30 cellular contexts compared by ENCODE assay signal in genomic region chr3:62261121-62261520, GRCh38.
DNase-seq lines count a peak whose midpoint lies in the region; ATAC-seq, FAIRE-seq and TF ChIP-seq lines count a peak whose summit lies in the region.
"Had no signal": no experiment of that assay in that cellular context is flagged by ENCODE, and none has a peak within 500 bp of the region (broad histone marks: within the 10 kb centered on the region; RNA-seq: fewer than 3 reads in every experiment).

No MANE protein-coding gene starts in this region.

- no peak for FAIRE-seq in GM12892 (lab: Jason Lieb, UNC)
- FAIRE-seq: D721Med, kidney had no signal

- POLR2A ChIA-PET in RWPE1 (lab: Yijun Ruan, JAX; ENCODE audit: low non-redundant PET) = no interaction called here

- CTCF ChIA-PET in RWPE1 (lab: Yijun Ruan, JAX) = no interaction called here

- TF ChIP-seq CTCF in RWPE1 (conservative IDR thresholded peaks at IDR 0.05; ENCODE audit: low read depth) (no peak), right atrium auricular region (IDR thresholded peaks at IDR 0.05) (no peak)

- no peaks in the 10 kb centered on the region for H3K27me3 ChIP-seq in right atrium auricular region
- H3K27me3 ChIP-seq: body of pancreas, neural progenitor cell, sigmoid colon, SJSA1, tibial artery had no signal

- H3K27ac ChIP-seq in RWPE1 (no peak overlapping the region), right atrium auricular region (peak overlapping the region; percentile 44 to 73)
- H3K27ac ChIP-seq: body of pancreas, HL-60, neural progenitor cell, PC-9, sigmoid colon, SJSA1, tibial artery had no signal

- H3K36me3 ChIP-seq in right atrium auricular region = peaks cover 17% of the 10 kb centered on the region
- H3K36me3 ChIP-seq: neural progenitor cell, SJSA1 had no signal

- peaks cover 0 to 6% of the 10 kb centered on the region in 2 donors for H3K4me1 ChIP-seq in right atrium auricular region
- H3K4me1 ChIP-seq: body of pancreas, sigmoid colon, SJSA1, tibial artery had no signal

- H3K9me3 ChIP-seq in right atrium auricular region = no peaks in the 10 kb centered on the region
- H3K9me3 ChIP-seq: body of pancreas, sigmoid colon, SJSA1, tibial artery had no signal

- ATAC-seq in GM19463 (IDR thresholded peaks at IDR 0.05; ENCODE audit: unreplicated experiment) = peak; percentile 54
- ATAC-seq in GM18520 (IDR thresholded peaks at IDR 0.05; ENCODE audit: unreplicated experiment) = no peak
- no peak for ATAC-seq in GM18870 (IDR thresholded peaks at IDR 0.05; ENCODE audit: unreplicated experiment)
- ATAC-seq: body of pancreas; stimulated activated naive CD8-positive, alpha-beta T cell treated with anti-CD3 and anti-CD28 coated beads, Interleukin-15, amount 100 ng/mL, for 72 hours had no signal

- TF ChIP-seq POLR2A in GM12892 (IDR thresholded peaks at IDR 0.05; ENCODE audit: low read depth, low read length) = no peak

- no peak overlapping the region for H3K4me3 ChIP-seq in right atrium auricular region
- H3K4me3 ChIP-seq: body of pancreas, neural progenitor cell, PC-9, sigmoid colon, SJSA1, tibial artery had no signal

- peak; percentile 20 for DNase-seq in HPDE6-E6E7 (ENCODE audit: extremely low spot score)
- DNase-seq in RWPE1 (ENCODE audit: low spot score) = peak; percentile 42
- DNase-seq in right atrium auricular region (ENCODE audit: low spot score) = no peak
- DNase-seq in globus pallidus (ENCODE audit: low spot score) = no peak
- no peak for DNase-seq in GM12892 (ENCODE audit: insufficient read length)
- DNase-seq: activated CD4-positive, alpha-beta T cell treated with anti-CD3 and anti-CD28 coated beads for 1 hour; activated gamma-delta T cell; activated T-cell treated with anti-CD3 and anti-CD28 coated beads, Interleukin-2, amount 50 U/mL, for 1 hour; body of pancreas; effector CD8-positive, alpha-beta T cell; EL; foreskin melanocyte; kidney; NCI-H1092 treated with DMSO at 0.1 percent for 48 hours; NCI-H524; NK-92 treated with Interleukin-12 subunit alpha and Interleukin-12 subunit beta, amount 100 ng/mL, for 24 hours; PC-9; posterior cingulate gyrus; sigmoid colon; stimulated activated CD4-positive, alpha-beta T cell treated with anti-CD3 and anti-CD28 coated beads, Interleukin-15, amount 100 ng/mL, for 24 hours; stimulated activated naive CD8-positive, alpha-beta T cell treated with anti-CD3 and anti-CD28 coated beads, Interleukin-15, amount 100 ng/mL, for 72 hours; T-helper 1 cell; tibial artery had no signal

Comparison
In these comparisons a context has a peak if more than half of its experiments do, and no peak if none do; other contexts are left out.
1. DNase-seq: peak in HPDE6-E6E7 (single experiment) and RWPE1 (single experiment); none in right atrium auricular region (single experiment), globus pallidus (single experiment) and GM12892 (single experiment).